In genomic region chr1:210397252-210397651, GRCh38 we compare ENCODE assay signal across 2 cellular contexts.
TF ChIP-seq lines count a peak whose summit lies in the region.

No MANE protein-coding gene starts in this region.

TF ChIP-seq in SK-N-SH treated with all-trans-retinoic acid at 6 μM for 48 hours, 23 proteins besides CTCF, POLR2A, EP300 and RAD21 (continued from another document):
- TF ChIP-seq ZC3H10 (CRISPR knock-in tag; IDR thresholded peaks at IDR 0.05) (peak; percentile 98), OSR1 (CRISPR knock-in tag; IDR thresholded peaks at IDR 0.05) (no peak), TOX (CRISPR knock-in tag; IDR thresholded peaks at IDR 0.05; ENCODE audit: borderline replicate concordance) (peak; percentile 77; the same call in 1 of the 2 replicates), ARNTL (CRISPR knock-in tag; IDR thresholded peaks at IDR 0.05; ENCODE audit: borderline replicate concordance, low read depth) (no peak), PATZ1 (CRISPR knock-in tag; IDR thresholded peaks at IDR 0.05; ENCODE audit: borderline replicate concordance) (no peak)
- TF ChIP-seq, protein P1, sequence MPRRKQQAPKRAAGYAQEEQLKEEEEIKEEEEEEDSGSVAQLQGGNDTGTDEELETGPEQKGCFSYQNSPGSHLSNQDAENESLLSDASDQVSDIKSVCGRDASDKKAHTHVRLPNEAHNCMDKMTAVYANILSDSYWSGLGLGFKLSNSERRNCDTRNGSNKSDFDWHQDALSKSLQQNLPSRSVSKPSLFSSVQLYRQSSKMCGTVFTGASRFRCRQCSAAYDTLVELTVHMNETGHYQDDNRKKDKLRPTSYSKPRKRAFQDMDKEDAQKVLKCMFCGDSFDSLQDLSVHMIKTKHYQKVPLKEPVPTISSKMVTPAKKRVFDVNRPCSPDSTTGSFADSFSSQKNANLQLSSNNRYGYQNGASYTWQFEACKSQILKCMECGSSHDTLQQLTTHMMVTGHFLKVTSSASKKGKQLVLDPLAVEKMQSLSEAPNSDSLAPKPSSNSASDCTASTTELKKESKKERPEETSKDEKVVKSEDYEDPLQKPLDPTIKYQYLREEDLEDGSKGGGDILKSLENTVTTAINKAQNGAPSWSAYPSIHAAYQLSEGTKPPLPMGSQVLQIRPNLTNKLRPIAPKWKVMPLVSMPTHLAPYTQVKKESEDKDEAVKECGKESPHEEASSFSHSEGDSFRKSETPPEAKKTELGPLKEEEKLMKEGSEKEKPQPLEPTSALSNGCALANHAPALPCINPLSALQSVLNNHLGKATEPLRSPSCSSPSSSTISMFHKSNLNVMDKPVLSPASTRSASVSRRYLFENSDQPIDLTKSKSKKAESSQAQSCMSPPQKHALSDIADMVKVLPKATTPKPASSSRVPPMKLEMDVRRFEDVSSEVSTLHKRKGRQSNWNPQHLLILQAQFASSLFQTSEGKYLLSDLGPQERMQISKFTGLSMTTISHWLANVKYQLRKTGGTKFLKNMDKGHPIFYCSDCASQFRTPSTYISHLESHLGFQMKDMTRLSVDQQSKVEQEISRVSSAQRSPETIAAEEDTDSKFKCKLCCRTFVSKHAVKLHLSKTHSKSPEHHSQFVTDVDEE (CRISPR knock-in tag; IDR thresholded peaks at IDR 0.05) = no peak

TF ChIP-seq in GM12878, 131 proteins besides CTCF, POLR2A, EP300 and RAD21 (continued from another document and continues in another):
- TF ChIP-seq MLLT1 (IDR thresholded peaks at IDR 0.05) = 0 out of 2 replicates have a peak, but pooled peaks have one; percentile 51
- TF ChIP-seq DPF2 (IDR thresholded peaks at IDR 0.05) = 0 out of 2 replicates have a peak, but pooled peaks have one; percentile 21
- TF ChIP-seq MTA2 (IDR thresholded peaks at IDR 0.05; ENCODE audit: low read depth) = peak; percentile 91
- TF ChIP-seq REST (IDR thresholded peaks at IDR 0.05; ENCODE audit: low read depth, low read length) = no peak
- TF ChIP-seq, protein P2, sequence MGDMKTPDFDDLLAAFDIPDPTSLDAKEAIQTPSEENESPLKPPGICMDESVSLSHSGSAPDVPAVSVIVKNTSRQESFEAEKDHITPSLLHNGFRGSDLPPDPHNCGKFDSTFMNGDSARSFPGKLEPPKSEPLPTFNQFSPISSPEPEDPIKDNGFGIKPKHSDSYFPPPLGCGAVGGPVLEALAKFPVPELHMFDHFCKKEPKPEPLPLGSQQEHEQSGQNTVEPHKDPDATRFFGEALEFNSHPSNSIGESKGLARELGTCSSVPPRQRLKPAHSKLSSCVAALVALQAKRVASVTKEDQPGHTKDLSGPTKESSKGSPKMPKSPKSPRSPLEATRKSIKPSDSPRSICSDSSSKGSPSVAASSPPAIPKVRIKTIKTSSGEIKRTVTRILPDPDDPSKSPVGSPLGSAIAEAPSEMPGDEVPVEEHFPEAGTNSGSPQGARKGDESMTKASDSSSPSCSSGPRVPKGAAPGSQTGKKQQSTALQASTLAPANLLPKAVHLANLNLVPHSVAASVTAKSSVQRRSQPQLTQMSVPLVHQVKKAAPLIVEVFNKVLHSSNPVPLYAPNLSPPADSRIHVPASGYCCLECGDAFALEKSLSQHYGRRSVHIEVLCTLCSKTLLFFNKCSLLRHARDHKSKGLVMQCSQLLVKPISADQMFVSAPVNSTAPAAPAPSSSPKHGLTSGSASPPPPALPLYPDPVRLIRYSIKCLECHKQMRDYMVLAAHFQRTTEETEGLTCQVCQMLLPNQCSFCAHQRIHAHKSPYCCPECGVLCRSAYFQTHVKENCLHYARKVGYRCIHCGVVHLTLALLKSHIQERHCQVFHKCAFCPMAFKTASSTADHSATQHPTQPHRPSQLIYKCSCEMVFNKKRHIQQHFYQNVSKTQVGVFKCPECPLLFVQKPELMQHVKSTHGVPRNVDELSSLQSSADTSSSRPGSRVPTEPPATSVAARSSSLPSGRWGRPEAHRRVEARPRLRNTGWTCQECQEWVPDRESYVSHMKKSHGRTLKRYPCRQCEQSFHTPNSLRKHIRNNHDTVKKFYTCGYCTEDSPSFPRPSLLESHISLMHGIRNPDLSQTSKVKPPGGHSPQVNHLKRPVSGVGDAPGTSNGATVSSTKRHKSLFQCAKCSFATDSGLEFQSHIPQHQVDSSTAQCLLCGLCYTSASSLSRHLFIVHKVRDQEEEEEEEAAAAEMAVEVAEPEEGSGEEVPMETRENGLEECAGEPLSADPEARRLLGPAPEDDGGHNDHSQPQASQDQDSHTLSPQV (IDR thresholded peaks at IDR 0.05) = peak; percentile 79
- no peak for TF ChIP-seq BMI1 (IDR thresholded peaks at IDR 0.05; ENCODE audit: borderline replicate concordance)
- TF ChIP-seq, protein P3, sequence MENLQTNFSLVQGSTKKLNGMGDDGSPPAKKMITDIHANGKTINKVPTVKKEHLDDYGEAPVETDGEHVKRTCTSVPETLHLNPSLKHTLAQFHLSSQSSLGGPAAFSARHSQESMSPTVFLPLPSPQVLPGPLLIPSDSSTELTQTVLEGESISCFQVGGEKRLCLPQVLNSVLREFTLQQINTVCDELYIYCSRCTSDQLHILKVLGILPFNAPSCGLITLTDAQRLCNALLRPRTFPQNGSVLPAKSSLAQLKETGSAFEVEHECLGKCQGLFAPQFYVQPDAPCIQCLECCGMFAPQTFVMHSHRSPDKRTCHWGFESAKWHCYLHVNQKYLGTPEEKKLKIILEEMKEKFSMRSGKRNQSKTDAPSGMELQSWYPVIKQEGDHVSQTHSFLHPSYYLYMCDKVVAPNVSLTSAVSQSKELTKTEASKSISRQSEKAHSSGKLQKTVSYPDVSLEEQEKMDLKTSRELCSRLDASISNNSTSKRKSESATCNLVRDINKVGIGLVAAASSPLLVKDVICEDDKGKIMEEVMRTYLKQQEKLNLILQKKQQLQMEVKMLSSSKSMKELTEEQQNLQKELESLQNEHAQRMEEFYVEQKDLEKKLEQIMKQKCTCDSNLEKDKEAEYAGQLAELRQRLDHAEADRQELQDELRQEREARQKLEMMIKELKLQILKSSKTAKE (IDR thresholded peaks at IDR 0.05; ENCODE audit: low read depth, poor library complexity, severe bottlenecking) = peak; percentile 81
- peak; percentile 85 for TF ChIP-seq ZNF687 (IDR thresholded peaks at IDR 0.05)
- TF ChIP-seq NFXL1 (IDR thresholded peaks at IDR 0.05; ENCODE audit: borderline replicate concordance) = no peak
- TF ChIP-seq CHD2 (IDR thresholded peaks at IDR 0.05; ENCODE audit: borderline replicate concordance, low read depth, low read length) = 0 out of 2 replicates have a peak, but pooled peaks have one; percentile 7
- TF ChIP-seq MXI1 (IDR thresholded peaks at IDR 0.05; ENCODE audit: low read depth, low read length) = no peak
- TF ChIP-seq YY1 (IDR thresholded peaks at IDR 0.05; ENCODE audit: low read depth, low read length) = no peak
- TF ChIP-seq BHLHE40 (IDR thresholded peaks at IDR 0.05; ENCODE audit: borderline replicate concordance in 1 of 2, low read depth in 2 of 2, low read length in 1 of 2) = peak in 1 of 2 experiments; percentile 40; a peak in 1 of 4 replicates
- TF ChIP-seq MEF2B (IDR thresholded peaks at IDR 0.05; ENCODE audit: partially characterized antibody, poor library complexity, severe bottlenecking) = peak; percentile 84
- 0 out of 2 replicates have a peak, but pooled peaks have one; percentile 40 for TF ChIP-seq GATAD2B (conservative IDR thresholded peaks at IDR 0.05; ENCODE audit: low read depth)
- peak; percentile 18; the same call in 1 of the 2 replicates for TF ChIP-seq NBN (IDR thresholded peaks at IDR 0.05)
- TF ChIP-seq CBX3 (IDR thresholded peaks at IDR 0.05; ENCODE audit: borderline replicate concordance, low read depth) = no peak
- peak; percentile 78 for TF ChIP-seq ZNF24 (IDR thresholded peaks at IDR 0.05)
- no peak for TF ChIP-seq RUNX3 (IDR thresholded peaks at IDR 0.05; ENCODE audit: low read length)
- 0 out of 2 replicates have a peak, but pooled peaks have one; percentile 17 for TF ChIP-seq RAD51 (IDR thresholded peaks at IDR 0.05)
- no peak for TF ChIP-seq NR2C2 (IDR thresholded peaks at IDR 0.05; ENCODE audit: borderline replicate concordance, control insufficient read depth, insufficient read length, low read depth)
- peak; percentile 70; the same call in 1 of the 2 replicates for TF ChIP-seq JUND (IDR thresholded peaks at IDR 0.05; ENCODE audit: low read depth, low read length)
- TF ChIP-seq, protein P4, sequence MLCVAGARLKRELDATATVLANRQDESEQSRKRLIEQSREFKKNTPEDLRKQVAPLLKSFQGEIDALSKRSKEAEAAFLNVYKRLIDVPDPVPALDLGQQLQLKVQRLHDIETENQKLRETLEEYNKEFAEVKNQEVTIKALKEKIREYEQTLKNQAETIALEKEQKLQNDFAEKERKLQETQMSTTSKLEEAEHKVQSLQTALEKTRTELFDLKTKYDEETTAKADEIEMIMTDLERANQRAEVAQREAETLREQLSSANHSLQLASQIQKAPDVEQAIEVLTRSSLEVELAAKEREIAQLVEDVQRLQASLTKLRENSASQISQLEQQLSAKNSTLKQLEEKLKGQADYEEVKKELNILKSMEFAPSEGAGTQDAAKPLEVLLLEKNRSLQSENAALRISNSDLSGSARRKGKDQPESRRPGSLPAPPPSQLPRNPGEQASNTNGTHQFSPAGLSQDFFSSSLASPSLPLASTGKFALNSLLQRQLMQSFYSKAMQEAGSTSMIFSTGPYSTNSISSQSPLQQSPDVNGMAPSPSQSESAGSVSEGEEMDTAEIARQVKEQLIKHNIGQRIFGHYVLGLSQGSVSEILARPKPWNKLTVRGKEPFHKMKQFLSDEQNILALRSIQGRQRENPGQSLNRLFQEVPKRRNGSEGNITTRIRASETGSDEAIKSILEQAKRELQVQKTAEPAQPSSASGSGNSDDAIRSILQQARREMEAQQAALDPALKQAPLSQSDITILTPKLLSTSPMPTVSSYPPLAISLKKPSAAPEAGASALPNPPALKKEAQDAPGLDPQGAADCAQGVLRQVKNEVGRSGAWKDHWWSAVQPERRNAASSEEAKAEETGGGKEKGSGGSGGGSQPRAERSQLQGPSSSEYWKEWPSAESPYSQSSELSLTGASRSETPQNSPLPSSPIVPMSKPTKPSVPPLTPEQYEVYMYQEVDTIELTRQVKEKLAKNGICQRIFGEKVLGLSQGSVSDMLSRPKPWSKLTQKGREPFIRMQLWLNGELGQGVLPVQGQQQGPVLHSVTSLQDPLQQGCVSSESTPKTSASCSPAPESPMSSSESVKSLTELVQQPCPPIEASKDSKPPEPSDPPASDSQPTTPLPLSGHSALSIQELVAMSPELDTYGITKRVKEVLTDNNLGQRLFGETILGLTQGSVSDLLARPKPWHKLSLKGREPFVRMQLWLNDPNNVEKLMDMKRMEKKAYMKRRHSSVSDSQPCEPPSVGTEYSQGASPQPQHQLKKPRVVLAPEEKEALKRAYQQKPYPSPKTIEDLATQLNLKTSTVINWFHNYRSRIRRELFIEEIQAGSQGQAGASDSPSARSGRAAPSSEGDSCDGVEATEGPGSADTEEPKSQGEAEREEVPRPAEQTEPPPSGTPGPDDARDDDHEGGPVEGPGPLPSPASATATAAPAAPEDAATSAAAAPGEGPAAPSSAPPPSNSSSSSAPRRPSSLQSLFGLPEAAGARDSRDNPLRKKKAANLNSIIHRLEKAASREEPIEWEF (IDR thresholded peaks at IDR 0.05; ENCODE audit: insufficient replicate concordance, low read depth, low read length) = peak; percentile 81
